Comparison of ENCODE assay signal across 12 cellular contexts in genomic region chr5:18792145-18792544, GRCh38.
DNase-seq lines count a peak whose midpoint lies in the region; ATAC-seq, FAIRE-seq and TF ChIP-seq lines count a peak whose summit lies in the region.
"Had no signal": no experiment of that assay in that cellular context is flagged by ENCODE, and none has a peak within 500 bp of the region (broad histone marks: within the 10 kb centered on the region; RNA-seq: fewer than 3 reads in every experiment).

No MANE protein-coding gene starts in this region.

- ATAC-seq in K562, result 0 out of 3 replicates have a peak, but pooled peaks have one; percentile 23
- ATAC-seq: T-helper 17 cell had no signal

- H3K36me3 ChIP-seq in K562 (ENCODE audit: control insufficient read depth, insufficient read depth, low read length), result no peaks in the 10 kb centered on the region
- no peaks in the 10 kb centered on the region for H3K36me3 ChIP-seq in OCI-LY7 (ENCODE audit: insufficient read depth, low read length)
- no peaks in the 10 kb centered on the region for H3K36me3 ChIP-seq in suprapubic skin

- TF ChIP-seq POLR2A in K562 (conservative IDR thresholded peaks at IDR 0.05), result no peak
- TF ChIP-seq POLR2A in suprapubic skin (IDR thresholded peaks at IDR 0.05), result no peak

- no peaks in the 10 kb centered on the region for H3K79me2 ChIP-seq in K562 (ENCODE audit: control insufficient read depth, insufficient read depth, low read length)
- H3K79me2 ChIP-seq in OCI-LY7 (ENCODE audit: insufficient read depth, low read depth, low read length), result no peaks in the 10 kb centered on the region

- DNase-seq in HPDE6-E6E7 (ENCODE audit: extremely low spot score) (peak; percentile 69), NCI-H510A (lab: John Stamatoyannopoulos, UW) (peak; percentile 91), K562 (ENCODE audit: extremely low read depth in 1 of 4, low spot score in 3 of 4) (peak in 1 of 4 experiments; percentile 50), mucosa of gallbladder (ENCODE audit: low spot score) (peak; percentile 31), OCI-LY7 (ENCODE audit: low spot score) (no peak), ACHN (no peak), suprapubic skin (ENCODE audit: low spot score in 2 of 2) (no peak)
- DNase-seq: activated naive CD4-positive, alpha-beta T cell treated with anti-CD3 and anti-CD28 coated beads, Interleukin-2, amount 50 U/mL, for 16 hours; immature natural killer cell; naive B cell; NCI-H1092 treated with DMSO at 0.1 percent for 48 hours; T-helper 17 cell had no signal

- H3K4me3 ChIP-seq in K562 (no peak overlapping the region), OCI-LY7 (ENCODE audit: low read depth, low read length, poor library complexity, severe bottlenecking) (no peak overlapping the region), suprapubic skin (no peak overlapping the region)

- H3K9ac ChIP-seq in K562 (ENCODE audit: insufficient read depth in 1 of 2, low read depth in 2 of 2, low read length in 2 of 2), result no peak overlapping the region

- intact Hi-C loops in K562 (cut with micrococcal nuclease), result no loop called here
- intact Hi-C loops in OCI-LY7 (cut with micrococcal nuclease; ENCODE audit: unreplicated experiment), result no loop called here

- POLR2A ChIA-PET in K562 (lab: Yijun Ruan, JAX), result no interaction called here
- POLR2A ChIA-PET in OCI-LY7 (lab: Charles Lee), result interaction anchor here (0.5 to 0.6 kb wide), 2 partner anchors 11 to 756 kb away, joined by 3 to 4 read pairs; no protein-coding TSS in a partner anchor

- 20% methylated on average over 6 of the region's 6 CpGs for WGBS in K562 (ENCODE audit: insufficient coverage, low coverage, missing lambda C conversion rate)
- WGBS in suprapubic skin, result 73% methylated on average over 6 of the region's 6 CpGs

- no peaks in the 10 kb centered on the region for H3K27me3 ChIP-seq in K562 (ENCODE audit: control insufficient read depth in 2 of 2, insufficient read depth in 2 of 2, low read length in 2 of 2)
- H3K27me3 ChIP-seq in suprapubic skin, result no peaks in the 10 kb centered on the region

- TF ChIP-seq EP300 in K562 (IDR thresholded peaks at IDR 0.05; ENCODE audit: low read length) (no peak), suprapubic skin (IDR thresholded peaks at IDR 0.05) (no peak)

- in situ Hi-C loops in K562 (cut with MboI) (no loop called here), ACHN (cut with HindIII; ENCODE audit: low pct_ligation_motif_present, low pct_unique_long_range_greater_than_20kb, low sequenced_read_pairs) (no loop called here)

- no peak overlapping the region for H2AFZ ChIP-seq in K562 (ENCODE audit: low read depth, low read length)
- H2AFZ ChIP-seq in OCI-LY7 (ENCODE audit: low read length), result no peak overlapping the region

- FAIRE-seq in K562 (lab: Jason Lieb, UNC), result no peak

- H3K27ac ChIP-seq in K562 (ENCODE audit: extremely low read depth, low read depth, low read length), result no peak overlapping the region
- H3K27ac ChIP-seq in OCI-LY7 (ENCODE audit: low read depth, low read length, poor library complexity, severe bottlenecking), result no peak overlapping the region
- H3K27ac ChIP-seq in suprapubic skin, result no peak overlapping the region

- no TSS peak for BruUV-seq in K562 (replicated peaks; lab: Mats Ljungman, UMichigan)
- BruUV-seq in OCI-LY7 (replicated peaks; lab: Mats Ljungman, UMichigan), result no TSS peak

- CTCF ChIA-PET in K562 (lab: Yijun Ruan, JAX; ENCODE audit: low intra/inter-chr PET ratio) (interaction anchor here (0.6 kb wide), 1 partner anchor 16 kb away, joined by 3 read pairs; no protein-coding TSS in a partner anchor), OCI-LY7 (lab: Charles Lee; ENCODE audit: unreplicated experiment) (no interaction called here)

- no peak for TF ChIP-seq RAD21 in K562 (CRISPR knock-in tag; conservative IDR thresholded peaks at IDR 0.05 in 1 of 2, IDR thresholded peaks at IDR 0.05 in 1 of 2)

- no peaks in the 10 kb centered on the region for H3K9me1 ChIP-seq in K562 (ENCODE audit: control insufficient read depth, insufficient read depth, low read length)

- H3K4me1 ChIP-seq in K562 (replicated peaks in 1 of 2; ENCODE audit: control insufficient read depth in 2 of 2, insufficient read depth in 2 of 2, low read length in 2 of 2) (no peaks in the 10 kb centered on the region), OCI-LY7 (ENCODE audit: insufficient read depth, low read length, poor library complexity, severe bottlenecking) (no peaks in the 10 kb centered on the region), suprapubic skin (no peaks in the 10 kb centered on the region)

- H4K20me1 ChIP-seq in K562 (replicated peaks; ENCODE audit: control insufficient read depth, insufficient read depth, low read length) (no peaks in the 10 kb centered on the region), OCI-LY7 (ENCODE audit: insufficient read depth, low read length) (no peaks in the 10 kb centered on the region)

- no peaks in the 10 kb centered on the region for H3K9me3 ChIP-seq in K562 (replicated peaks; ENCODE audit: control insufficient read depth, insufficient read depth, low read depth, low read length)
- no peaks in the 10 kb centered on the region for H3K9me3 ChIP-seq in OCI-LY7 (ENCODE audit: low read length)
- no peaks in the 10 kb centered on the region for H3K9me3 ChIP-seq in suprapubic skin

- TF ChIP-seq CTCF in K562 (IDR thresholded peaks at IDR 0.05 in 2 of 3, conservative IDR thresholded peaks at IDR 0.05 in 1 of 3; ENCODE audit: insufficient read depth in 2 of 3, low read depth in 1 of 3, low read length in 3 of 3) (no peak), OCI-LY7 (conservative IDR thresholded peaks at IDR 0.05; ENCODE audit: low read length) (no peak), suprapubic skin (IDR thresholded peaks at IDR 0.05) (no peak)

- no peak overlapping the region for H3K4me2 ChIP-seq in K562 (ENCODE audit: insufficient read depth, low read length)
- H3K4me2 ChIP-seq in OCI-LY7 (ENCODE audit: low read length), result no peak overlapping the region

- H3K9me2 ChIP-seq in OCI-LY7 (ENCODE audit: insufficient read depth, low read length), result no peaks in the 10 kb centered on the region

TF ChIP-seq in K562, 482 proteins besides CTCF, POLR2A, EP300 and RAD21 (continues in another document):
- TF ChIP-seq HSF4 (CRISPR knock-in tag; IDR thresholded peaks at IDR 0.05; ENCODE audit: borderline replicate concordance) (peak; percentile 44; the same call in 1 of the 2 replicates), BACH1 (tag; IDR thresholded peaks at IDR 0.05) (peak; percentile 90), FOXA3 (CRISPR knock-in tag; conservative IDR thresholded peaks at IDR 0.05 in 1 of 2, IDR thresholded peaks at IDR 0.05 in 1 of 2) (peak in 1 of 2 experiments; percentile 34; a peak in 1 of 4 replicates), MAFF (IDR thresholded peaks at IDR 0.05; ENCODE audit: low read length) (peak; percentile 75), SLC30A9 (CRISPR knock-in tag; IDR thresholded peaks at IDR 0.05) (no peak), CBX3 (IDR thresholded peaks at IDR 0.05; ENCODE audit: borderline replicate concordance in 1 of 2, low read length in 2 of 2) (peak in 1 of 2 experiments; percentile 25; a peak in 1 of 3 replicates), MEF2D (tag; conservative IDR thresholded peaks at IDR 0.05; ENCODE audit: low read depth) (peak; percentile 67; the same call in 1 of the 2 replicates), PHB2 (IDR thresholded peaks at IDR 0.05; ENCODE audit: low read depth) (no peak), HMGXB4 (CRISPR knock-in tag; IDR thresholded peaks at IDR 0.05) (no peak), ZNF668 (CRISPR knock-in tag; IDR thresholded peaks at IDR 0.05) (no peak), C11orf30 (IDR thresholded peaks at IDR 0.05; ENCODE audit: low read depth) (peak; percentile 82), THAP12 (CRISPR knock-in tag; IDR thresholded peaks at IDR 0.05) (no peak), IRF2 (CRISPR knock-in tag; IDR thresholded peaks at IDR 0.05) (no peak)

Comparison
In these comparisons a context has a peak if more than half of its experiments do, and no peak if none do; other contexts are left out.
1. DNase-seq: peak in HPDE6-E6E7 (single experiment), NCI-H510A (single experiment) and mucosa of gallbladder (single experiment); none in OCI-LY7 (single experiment), ACHN (single experiment) and suprapubic skin (0 of 2).